In the genomic region with DNA sequence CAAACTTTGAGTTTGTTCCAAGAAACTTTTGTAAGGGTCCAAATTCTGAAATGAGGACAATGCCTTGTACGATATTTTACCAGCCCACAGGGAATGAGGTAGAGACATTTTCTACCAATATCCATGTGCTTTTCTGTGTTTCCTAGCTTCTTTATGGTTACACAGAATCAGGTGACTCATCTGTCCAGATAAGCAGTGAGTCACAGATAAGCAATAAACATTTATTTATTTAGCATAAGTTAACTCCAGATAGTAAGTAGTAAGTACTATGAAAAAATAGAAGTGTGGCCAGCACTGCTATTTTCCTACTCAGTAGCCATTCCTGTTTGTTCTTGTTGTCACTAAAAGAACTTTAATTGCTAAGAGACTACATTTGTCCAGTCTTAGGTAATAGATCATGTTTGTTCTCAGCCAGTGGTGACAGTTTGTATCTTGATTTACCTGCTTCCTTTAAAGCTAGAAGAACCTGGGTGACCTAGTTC, we compare ENCODE assay signal across 16 cellular contexts. TPM values are rescaled to one million over a fixed set of nuclear protein-coding genes. Genes with fewer than 3 reads are reported as not detected.
A peak's percentile ranks its signal among the peaks of the same experiment; 100 is the strongest.
DNase-seq lines count a peak whose midpoint lies in the region; ATAC-seq and TF ChIP-seq lines count a peak whose summit lies in the region.
"Had no signal": no experiment of that assay in that cellular context is flagged by ENCODE, and none has a peak within 500 bp of the region (broad histone marks: within the 10 kb centered on the region; RNA-seq: fewer than 3 reads in every experiment).

No MANE protein-coding gene starts in this region.

- H3K9me3 ChIP-seq in right lobe of liver, result no peaks in the 10 kb centered on the region

- peak overlapping the region; percentile 30 for H3K4me2 ChIP-seq in KMS-11

- no peak for TF ChIP-seq CTCF in KMS-11 (conservative IDR thresholded peaks at IDR 0.05; ENCODE audit: low read depth, low read length)
- TF ChIP-seq CTCF in right lobe of liver (IDR thresholded peaks at IDR 0.05), result no peak

- no peak overlapping the region for H3K9ac ChIP-seq in KMS-11

- peaks cover 93% of the 10 kb centered on the region for H3K79me2 ChIP-seq in KMS-11 (ENCODE audit: insufficient read depth, low read depth)

- ATAC-seq in right lobe of liver (peak in 3 of 4 donors; percentile 11 to 55 (median 39)), HG03280 (IDR thresholded peaks at IDR 0.05; ENCODE audit: unreplicated experiment) (no peak), HG03460 (IDR thresholded peaks at IDR 0.05; ENCODE audit: unreplicated experiment) (no peak)
- ATAC-seq: stimulated activated naive CD8-positive, alpha-beta T cell treated with anti-CD3 and anti-CD28 coated beads, Interleukin-15, amount 100 ng/mL, for 72 hours had no signal

- no peak overlapping the region for H3K4me3 ChIP-seq in KMS-11 (IDR thresholded peaks at IDR 0.05; ENCODE audit: insufficient read depth, low read depth, low read length)
- H3K4me3 ChIP-seq in right lobe of liver, result no peak overlapping the region

- TF ChIP-seq POLR2A in right lobe of liver (IDR thresholded peaks at IDR 0.05), result no peak

- DNase-seq in DMS53 (lab: John Stamatoyannopoulos, UW) (peak; percentile 68), astrocyte of the hippocampus (ENCODE audit: low read depth, low spot score) (peak; percentile 35), right lobe of liver (no peak), NCI-H524 (lab: John Stamatoyannopoulos, UW) (no peak)
- no peak for DNase-seq in activated T-cell treated with anti-CD3 and anti-CD28 coated beads, Interleukin-2, amount 50 U/mL, for 48 hours
- DNase-seq: activated B cell treated with CpG ODN at 0.5 μM for 24 hours; MV-4-11; NCI-H446 treated with DMSO at 0.1 percent for 48 hours; posterior cingulate gyrus; SHP77 treated with DMSO at 0.1 percent for 48 hours; stimulated activated naive CD8-positive, alpha-beta T cell treated with anti-CD3 and anti-CD28 coated beads, Interleukin-15, amount 100 ng/mL, for 72 hours had no signal

- WGBS in right lobe of liver (ENCODE audit: insufficient coverage, low coverage, low lambda C conversion rate, missing lambda C conversion rate), result 23% methylated on average over 1 of the region's 1 CpG

- no peak overlapping the region; the same call in 1 of the 2 replicates for H3K27ac ChIP-seq in KMS-11
- H3K27ac ChIP-seq in right lobe of liver, result no peak overlapping the region
- H3K27ac ChIP-seq: epithelial cell of prostate had no signal

- intact Hi-C loops in right lobe of liver (cut with DNase I), result no loop called here

- H3K27me3 ChIP-seq in KMS-11 (ENCODE audit: insufficient read depth, low read depth), result no peaks in the 10 kb centered on the region
- H3K27me3 ChIP-seq in right lobe of liver, result no peaks in the 10 kb centered on the region

- H2AFZ ChIP-seq in KMS-11 (ENCODE audit: low read depth), result no peak overlapping the region

- no peaks in the 10 kb centered on the region for H4K20me1 ChIP-seq in KMS-11 (ENCODE audit: insufficient read depth)

- no peaks in the 10 kb centered on the region for H3K36me3 ChIP-seq in KMS-11 (ENCODE audit: insufficient read depth)
- no peaks in the 10 kb centered on the region for H3K36me3 ChIP-seq in right lobe of liver

- peaks cover 92% of the 10 kb centered on the region for H3K4me1 ChIP-seq in KMS-11 (ENCODE audit: low read depth, poor library complexity, severe bottlenecking)
- peaks cover 0 to 55% (median 25%) of the 10 kb centered on the region in 4 donors for H3K4me1 ChIP-seq in right lobe of liver

RNA-seq across cellular contexts. Expression of a gene that starts 7.4 kb away (rescaled TPM):
- total RNA-seq in right lobe of liver, result 10 to 100 TPM; 23.8 to 39.6 (median 34.9) TPM

RNA-seq across cellular contexts. Expression of a gene that starts 50.0 kb away (rescaled TPM):
- total RNA-seq in right lobe of liver, result under 1 TPM in 1 of 6 experiments, not detected in 5; 0.66 TPM
- total RNA-seq: activated B cell treated with CpG ODN at 0.5 μM for 24 hours, mononuclear cell had no signal

Comparison
In these comparisons a context has a peak if more than half of its experiments do, and no peak if none do; other contexts are left out.
1. DNase-seq: peak in DMS53 (single experiment) and astrocyte of the hippocampus (single experiment); none in right lobe of liver (0 of 3), NCI-H524 (0 of 2) and activated T-cell treated with anti-CD3 and anti-CD28 coated beads, Interleukin-2, amount 50 U/mL, for 48 hours (0 of 2).
2. ATAC-seq: peak in right lobe of liver (3 of 4); none in HG03280 (single experiment) and HG03460 (single experiment).